Comparison of ENCODE assay signal across 7 cellular contexts in the genomic region with DNA sequence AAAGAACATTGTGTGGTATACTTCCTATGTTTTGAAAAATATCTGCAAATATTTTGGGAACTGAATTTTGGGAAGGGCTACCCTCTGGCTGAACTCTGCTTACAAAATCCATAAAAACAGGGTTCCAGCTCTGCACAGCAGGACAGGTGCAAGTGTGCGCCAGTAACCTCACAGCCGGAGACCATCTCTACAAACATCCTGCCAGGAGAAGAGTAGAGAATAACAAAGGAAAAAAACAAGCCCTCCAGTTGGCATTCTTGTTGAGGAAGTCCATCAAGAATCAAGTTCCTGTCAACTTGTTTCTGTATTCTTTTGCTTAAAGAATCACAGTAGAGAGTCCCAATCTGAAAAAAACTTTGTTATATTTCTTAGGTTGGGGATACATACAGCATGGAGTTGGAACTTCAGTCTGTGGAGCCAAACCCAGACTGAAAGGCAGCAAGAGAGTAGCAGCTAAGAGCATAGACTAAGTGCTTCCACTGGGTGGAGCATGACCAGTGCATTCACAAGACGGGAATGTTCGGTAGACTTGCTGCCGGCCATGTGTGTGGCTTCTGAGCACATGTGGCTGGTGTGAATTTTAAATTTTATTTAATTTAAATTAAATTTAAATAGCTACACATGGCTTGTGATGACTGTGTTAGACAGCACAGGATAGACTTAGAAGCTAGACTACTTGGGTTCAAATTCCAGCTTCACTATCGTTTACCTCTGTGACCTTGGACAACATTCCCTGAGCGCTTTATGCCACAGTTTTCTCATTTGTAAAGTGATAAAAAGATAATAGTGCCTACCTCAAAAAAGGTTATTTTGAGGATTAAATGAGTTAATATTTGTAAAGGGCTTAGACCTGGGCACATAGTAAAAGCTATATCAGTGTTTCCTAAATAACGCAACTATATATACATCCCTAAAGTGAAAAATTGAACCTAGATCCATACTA. TPM values are rescaled to one million over a fixed set of nuclear protein-coding genes. Genes with fewer than 3 reads are reported as not detected.
DNase-seq lines count a peak whose midpoint lies in the region; ATAC-seq, FAIRE-seq and TF ChIP-seq lines count a peak whose summit lies in the region.

No MANE protein-coding gene starts in this region.

- H3K9me3 ChIP-seq in heart right ventricle = no peaks in the 10 kb centered on the region

- TF ChIP-seq CTCF in HFF-Myc (IDR thresholded peaks at IDR 0.05; ENCODE audit: low read depth, low read length, missing control alignments) (peak; percentile 49), heart right ventricle (IDR thresholded peaks at IDR 0.05) (peak in 8 of 9 donors; percentile 30 to 63 (median 52))

- peaks cover 35 to 100% (median 96%) of the 10 kb centered on the region in 9 donors for H3K4me1 ChIP-seq in heart right ventricle

- H3K36me3 ChIP-seq in heart right ventricle = peaks cover 0 to 32% (median 0%) of the 10 kb centered on the region in 9 donors

- ATAC-seq in heart right ventricle = peak; percentile 45 to 71 (median 56)

- DNase-seq in HFF-Myc (ENCODE audit: extremely low read depth, low read depth) (peak; percentile 29), SK-MEL-5 (ENCODE audit: low read depth, low spot score) (peak; percentile 81), heart right ventricle (peak in 1 of 2 donors; percentile 44), substantia nigra (lab: John Stamatoyannopoulos, UW) (peak in 25 of 49 donors; percentile 3 to 62 (median 23)), RCC 7860 (ENCODE audit: low spot score) (no peak), H54 (ENCODE audit: insufficient read length, low spot score) (no peak), ecto neural progenitor cell (ENCODE audit: low spot score) (no peak)

- intact Hi-C loops in heart right ventricle (cut with DNase I) = loop anchor here in 2 of 10 donors (5.0 kb wide), 2 partner anchors 36 to 41 kb away; partner anchors contain the start of gene SPTBN1 (in 1 of the 2)

- FAIRE-seq in RCC 7860 (lab: Jason Lieb, UNC) = no peak
- FAIRE-seq in H54 (lab: Jason Lieb, UNC) = no peak

- H3K27ac ChIP-seq in heart right ventricle (peak overlapping the region in 8 of 10 donors; percentile 5 to 72 (median 24)), substantia nigra (ENCODE audit: low read depth, low read length, poor library complexity, severe bottlenecking) (no peak overlapping the region)

- in situ Hi-C loops in SK-MEL-5 (cut with HindIII; ENCODE audit: low pct_unique_long_range_greater_than_20kb, low sequenced_read_pairs) = no loop called here

- H3K4me3 ChIP-seq in HFF-Myc (replicated peaks; ENCODE audit: low read depth, low read length) = no peak overlapping the region
- H3K4me3 ChIP-seq in heart right ventricle = no peak overlapping the region

- WGBS in heart right ventricle, 2 donors = 48 to 50% methylated on average over 8 of the region's 8 CpGs

- TF ChIP-seq POLR2A in H54 (IDR thresholded peaks at IDR 0.05; ENCODE audit: low read depth, low read length) = no peak

- H3K27me3 ChIP-seq in heart right ventricle = no peaks in the 10 kb centered on the region

RNA-seq across cellular contexts. Expression of gene SPTBN1, which starts 41.9 kb away (rescaled TPM):
- 326 and 357 TPM in 2 replicates for total RNA-seq in SK-MEL-5 (2014; rRNA removed; shearing (Covaris generic))
- 127 and 181 TPM in 2 replicates for polyA plus RNA-seq in SK-MEL-5 (2015; cell fraction: cytosol; rRNA removed)
- 212 and 247 TPM in 2 replicates for polyA plus RNA-seq in SK-MEL-5 (2015; cell fraction: nucleus; rRNA removed)
- 100 to 1,000 TPM; 366 to 643 (median 507) TPM for total RNA-seq in heart right ventricle
- 100 to 1,000 TPM in 1 of 2 donors, 10 to 100 TPM in 1; 91.1 to 142 TPM for polyA plus RNA-seq in heart right ventricle

Comparison
In these comparisons a context has a peak if more than half of its experiments do, and no peak if none do; other contexts are left out.
1. DNase-seq: peak in HFF-Myc (single experiment), SK-MEL-5 (single experiment) and substantia nigra (25 of 49); none in RCC 7860 (single experiment), H54 (single experiment) and ecto neural progenitor cell (single experiment).